Comparison of ENCODE assay signal across 8 cellular contexts in the genomic region with DNA sequence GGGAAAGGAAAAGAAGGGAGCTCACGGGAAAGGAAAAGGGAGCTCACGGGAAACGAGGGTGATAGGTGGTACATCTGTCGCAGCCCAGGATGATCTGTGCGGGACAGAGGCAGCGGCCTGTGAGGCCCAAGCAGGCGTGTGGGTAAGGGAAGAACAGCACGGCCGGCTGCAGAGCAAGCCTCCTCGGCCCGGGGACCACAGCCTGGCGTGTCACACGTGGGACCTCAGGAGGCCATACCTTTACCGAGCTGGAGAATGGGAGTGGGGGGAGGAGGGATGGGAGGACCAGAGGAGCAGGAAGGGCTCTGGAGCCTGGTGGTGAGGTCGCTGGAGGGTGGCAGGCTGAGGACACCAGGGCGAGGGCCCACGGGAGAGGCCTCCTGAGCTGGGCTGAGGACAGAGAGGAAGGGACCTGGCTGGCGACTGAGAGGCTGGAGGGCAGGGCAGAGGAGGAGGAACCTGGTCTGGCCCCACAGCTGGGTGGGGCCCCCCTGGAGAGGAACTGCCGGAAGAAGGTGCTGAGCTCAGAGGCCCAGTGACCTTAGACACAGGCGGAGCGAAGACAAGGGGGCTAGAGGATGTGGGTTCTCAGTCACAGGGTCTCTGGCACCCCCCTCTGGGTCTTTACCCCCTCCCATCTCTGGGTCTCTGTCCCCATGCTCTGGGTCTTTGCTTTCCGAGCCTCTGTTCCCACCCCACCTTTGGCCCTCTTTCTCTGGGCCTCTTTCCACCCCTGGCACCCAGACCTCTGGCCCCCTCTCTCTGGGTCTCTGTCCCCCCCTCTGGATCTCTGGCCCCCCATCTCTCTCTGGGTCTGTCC. TPM values are rescaled to one million over a fixed set of nuclear protein-coding genes. Genes with fewer than 3 reads are reported as not detected.
DNase-seq lines count a peak whose midpoint lies in the region; ATAC-seq lines count a peak whose summit lies in the region.

No MANE protein-coding gene starts in this region.

- peaks cover 59 to 79% (median 67%) of the 10 kb centered on the region in 3 donors for H3K4me1 Mint-ChIP-seq in CD8-positive, alpha-beta memory T cell

- no peak overlapping the region for H3K4me3 ChIP-seq in CD8-positive, alpha-beta memory T cell (ENCODE audit: low read length)

- CTCF ChIA-PET in CD8-positive, alpha-beta memory T cell (lab: Charles Lee), result interaction anchor here (1.0 to 1.8 kb wide), 3 partner anchors 9 to 31 kb away, joined by 3 to 5 read pairs (median 4); partner anchors contain the start of genes GYS1 and RUVBL2

- peaks cover 0 to 8% of the 10 kb centered on the region in 2 donors for H3K27me3 Mint-ChIP-seq in CD8-positive, alpha-beta memory T cell

- POLR2A ChIA-PET in CD8-positive, alpha-beta memory T cell (lab: Charles Lee), result interaction anchor here (0.7 to 1.2 kb wide), 4 partner anchors 8 to 317 kb away, joined by 3 to 7 read pairs (median 4); partner anchors contain the start of genes BAX and NUCB1

- peaks cover 0 to 30% (median 4%) of the 10 kb centered on the region in 3 donors for H3K36me3 Mint-ChIP-seq in CD8-positive, alpha-beta memory T cell

- no peaks in the 10 kb centered on the region for H3K27me3 ChIP-seq in CD8-positive, alpha-beta memory T cell (ENCODE audit: insufficient read depth, low read length, poor library complexity, severe bottlenecking)

- peak overlapping the region; percentile 94 for H3K27ac ChIP-seq in CD8-positive, alpha-beta memory T cell (ENCODE audit: low read depth, low read length)

- ATAC-seq in GM21619 (IDR thresholded peaks at IDR 0.05; ENCODE audit: unreplicated experiment), result peak; percentile 32

- no peaks in the 10 kb centered on the region for H3K9me3 ChIP-seq in CD8-positive, alpha-beta memory T cell (ENCODE audit: low read length)

- peaks cover 6% of the 10 kb centered on the region for H3K36me3 ChIP-seq in CD8-positive, alpha-beta memory T cell (ENCODE audit: insufficient read depth, low read length)

- no peaks in the 10 kb centered on the region for H3K9me3 Mint-ChIP-seq in CD8-positive, alpha-beta memory T cell

- peak overlapping the region; percentile 46 to 98 (median 64) for H3K4me3 Mint-ChIP-seq in CD8-positive, alpha-beta memory T cell

- H3K4me1 ChIP-seq in CD8-positive, alpha-beta memory T cell (ENCODE audit: insufficient read depth, low read length), result peaks cover 42% of the 10 kb centered on the region

- peak overlapping the region; percentile 58 to 96 (median 86) for H3K27ac Mint-ChIP-seq in CD8-positive, alpha-beta memory T cell

- peak in 4 of 5 donors; percentile 16 to 59 (median 34) for DNase-seq in CD8-positive, alpha-beta memory T cell
- DNase-seq in MV-4-11 (lab: John Stamatoyannopoulos, UW) (peak; percentile 87), germinal center (ENCODE audit: low spot score) (peak; percentile 75), pons (ENCODE audit: low spot score) (peak; percentile 44), NCI-H1436 (lab: John Stamatoyannopoulos, UW) (no peak), T-helper 9 cell (no peak)
- peak; percentile 72 for DNase-seq in activated CD8-positive, alpha-beta memory T cell treated with anti-CD3 and anti-CD28 coated beads for 24 hours

RNA-seq across cellular contexts. Expression of gene FTL, which starts 2.9 kb away (rescaled TPM):
- 1,000 to 10,000 TPM; 1,478 to 1,489 TPM for total RNA-seq in CD8-positive, alpha-beta memory T cell
- 4,521 TPM for polyA plus RNA-seq in CD8-positive, alpha-beta memory T cell

RNA-seq across cellular contexts. Expression of gene BAX, which starts 7.6 kb away (rescaled TPM):
- total RNA-seq in CD8-positive, alpha-beta memory T cell, result 100 to 1,000 TPM; 315 to 331 TPM
- 79.5 TPM for polyA plus RNA-seq in CD8-positive, alpha-beta memory T cell

RNA-seq across cellular contexts. Expression of gene DHDH, which starts 28.7 kb away (rescaled TPM):
- total RNA-seq in CD8-positive, alpha-beta memory T cell, result under 1 TPM; 0.42 to 0.53 TPM
- polyA plus RNA-seq in CD8-positive, alpha-beta memory T cell, result 0.31 TPM

RNA-seq across cellular contexts. Expression of gene GYS1, which starts 30.9 kb away (rescaled TPM):
- 10 to 100 TPM; 38.2 to 38.9 TPM for total RNA-seq in CD8-positive, alpha-beta memory T cell
- polyA plus RNA-seq in CD8-positive, alpha-beta memory T cell, result 31.5 TPM

RNA-seq across cellular contexts. Expression of gene RUVBL2, which starts 31.4 kb away (rescaled TPM):
- total RNA-seq in CD8-positive, alpha-beta memory T cell, result 100 to 1,000 TPM; 147 to 159 TPM
- 67.9 TPM for polyA plus RNA-seq in CD8-positive, alpha-beta memory T cell

Comparison
In these comparisons a context has a peak if more than half of its experiments do, and no peak if none do; other contexts are left out.
1. DNase-seq: peak in CD8-positive, alpha-beta memory T cell (4 of 5), MV-4-11 (single experiment), activated CD8-positive, alpha-beta memory T cell treated with anti-CD3 and anti-CD28 coated beads for 24 hours (single experiment), germinal center (single experiment) and pons (single experiment); none in NCI-H1436 (single experiment) and T-helper 9 cell (single experiment).